35 cellular contexts compared by ENCODE assay signal in the genomic region with DNA sequence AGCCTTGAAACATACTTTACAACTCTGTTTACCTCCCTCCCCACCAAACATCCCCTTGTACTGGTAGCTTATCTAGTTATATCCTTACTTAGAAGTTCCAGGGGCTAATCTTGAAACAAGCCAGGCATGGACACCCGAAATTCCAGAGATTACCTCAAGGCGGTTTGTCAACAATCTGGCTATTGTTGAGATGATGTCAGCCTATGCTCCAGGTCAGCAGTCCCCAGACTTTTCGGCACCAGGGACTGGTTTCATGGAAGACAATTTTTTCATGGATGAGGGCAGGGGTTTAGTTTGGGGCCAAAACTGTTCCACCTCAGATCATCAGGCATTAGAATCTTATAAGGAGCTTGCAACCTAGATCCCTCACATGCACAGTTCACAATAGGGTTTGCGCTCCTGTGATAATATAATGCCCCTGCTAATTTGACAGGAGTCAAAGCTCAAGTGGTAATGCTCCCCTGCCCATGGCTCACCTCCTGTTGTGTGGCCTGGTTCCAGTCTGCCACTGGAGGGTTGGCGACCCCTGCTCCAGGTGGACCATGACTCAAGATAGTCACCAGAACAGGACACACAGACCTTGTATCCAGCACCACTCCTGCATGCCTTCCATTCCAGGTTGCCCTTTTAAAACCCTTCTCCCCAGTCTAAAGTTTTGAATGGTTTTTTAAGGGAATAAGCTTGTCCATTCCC.
DNase-seq lines count a peak whose midpoint lies in the region; ATAC-seq, FAIRE-seq and TF ChIP-seq lines count a peak whose summit lies in the region.
"Had no signal": no experiment of that assay in that cellular context is flagged by ENCODE, and none has a peak within 500 bp of the region (broad histone marks: within the 10 kb centered on the region; RNA-seq: fewer than 3 reads in every experiment).

No MANE protein-coding gene starts in this region.

- peak; percentile 14 for DNase-seq in BE2C
- DNase-seq in ELF-1 (ENCODE audit: low read depth, low spot score), result peak; percentile 84
- peak; percentile 31 for DNase-seq in M059J (ENCODE audit: low read depth)
- DNase-seq in kidney, result peak; percentile 44
- DNase-seq in CD1c-positive myeloid dendritic cell (ENCODE audit: extremely low spot score), result no peak
- no peak for DNase-seq in activated CD8-positive, alpha-beta T cell treated with anti-CD3 and anti-CD28 coated beads, Interleukin-2, amount 10 ng/mL, durations not matched to agents 7 days and 5 days
- no peak for DNase-seq in frontal cortex (ENCODE audit: low spot score in 2 of 2)
- DNase-seq: activated CD4-positive, alpha-beta T cell treated with anti-CD3 and anti-CD28 coated beads, Interleukin-2, amount 10 ng/mL, durations not matched to agents 24 days and 14 days; activated gamma-delta T cell; activated naive CD8-positive, alpha-beta T cell treated with anti-CD3 and anti-CD28 coated beads, Interleukin-2, amount 10 ng/mL, durations not matched to agents 7 days and 5 days; activated T-cell treated with anti-CD3 and anti-CD28 coated beads, Interleukin-2, amount 50 U/mL, for 4 hours; central memory CD4-positive, alpha-beta T cell; effector memory CD8-positive, alpha-beta T cell; erythroblast; Karpas-422; midbrain; naive B cell; NCI-H1417; NCI-H2029 treated with DMSO at 0.1 percent for 48 hours; NCI-H345; NCI-H69; spleen; T-cell; tibial artery had no signal

- no peak overlapping the region for H3K9ac ChIP-seq in kidney (ENCODE audit: low read length in 2 of 2)

- H3K27ac Mint-ChIP-seq in activated CD8-positive, alpha-beta T cell treated with anti-CD3 and anti-CD28 coated beads, Interleukin-2, amount 10 ng/mL, durations not matched to agents 7 days and 5 days, result no peak overlapping the region
- H3K27ac Mint-ChIP-seq: activated CD4-positive, alpha-beta T cell treated with anti-CD3 and anti-CD28 coated beads, Interleukin-2, amount 10 ng/mL, durations not matched to agents 24 days and 14 days; activated naive CD8-positive, alpha-beta T cell treated with anti-CD3 and anti-CD28 coated beads, Interleukin-2, amount 10 ng/mL, durations not matched to agents 7 days and 5 days; effector memory CD8-positive, alpha-beta T cell; T-cell had no signal

- no peak for ATAC-seq in activated CD8-positive, alpha-beta T cell treated with anti-CD3 and anti-CD28 coated beads, Interleukin-2, amount 10 ng/mL, durations not matched to agents 7 days and 5 days
- ATAC-seq in GM21786 (IDR thresholded peaks at IDR 0.05; ENCODE audit: unreplicated experiment), result no peak
- ATAC-seq: activated T-cell treated with anti-CD3 and anti-CD28 coated beads, Interleukin-2, amount 50 U/mL, for 4 hours; effector memory CD8-positive, alpha-beta T cell; right cardiac atrium; T-cell had no signal

- H3K27ac ChIP-seq in kidney (ENCODE audit: low read depth in 2 of 2, low read length in 2 of 2), result no peak overlapping the region
- H3K27ac ChIP-seq: C4-2B, neutrophil, SJSA1, spleen, tibial artery had no signal

- H3K4me3 ChIP-seq in BE2C (ENCODE audit: low read depth, low read length), result no peak overlapping the region
- H3K4me3 ChIP-seq in kidney (ENCODE audit: low read length in 2 of 2), result no peak overlapping the region
- H3K4me3 ChIP-seq: SJSA1, spleen, tibial artery had no signal

- H3K36me3 Mint-ChIP-seq in activated CD8-positive, alpha-beta T cell treated with anti-CD3 and anti-CD28 coated beads, Interleukin-2, amount 10 ng/mL, durations not matched to agents 7 days and 5 days (ENCODE audit: low read depth), result no peaks in the 10 kb centered on the region
- H3K36me3 Mint-ChIP-seq: activated naive CD8-positive, alpha-beta T cell treated with anti-CD3 and anti-CD28 coated beads, Interleukin-2, amount 10 ng/mL, durations not matched to agents 7 days and 5 days; naive B cell; T-cell had no signal

- H3K9me3 Mint-ChIP-seq in activated CD8-positive, alpha-beta T cell treated with anti-CD3 and anti-CD28 coated beads, Interleukin-2, amount 10 ng/mL, durations not matched to agents 7 days and 5 days (ENCODE audit: insufficient read depth), result no peaks in the 10 kb centered on the region
- H3K9me3 Mint-ChIP-seq: activated CD4-positive, alpha-beta T cell treated with anti-CD3 and anti-CD28 coated beads, Interleukin-2, amount 10 ng/mL, durations not matched to agents 24 days and 14 days; activated naive CD8-positive, alpha-beta T cell treated with anti-CD3 and anti-CD28 coated beads, Interleukin-2, amount 10 ng/mL, durations not matched to agents 7 days and 5 days; activated T-cell treated with anti-CD3 and anti-CD28 coated beads, Interleukin-2, amount 50 U/mL, for 4 hours; effector memory CD8-positive, alpha-beta T cell had no signal

- no peaks in the 10 kb centered on the region for H3K4me1 Mint-ChIP-seq in activated CD8-positive, alpha-beta T cell treated with anti-CD3 and anti-CD28 coated beads, Interleukin-2, amount 10 ng/mL, durations not matched to agents 7 days and 5 days (ENCODE audit: low read depth)
- H3K4me1 Mint-ChIP-seq: activated CD4-positive, alpha-beta T cell treated with anti-CD3 and anti-CD28 coated beads, Interleukin-2, amount 10 ng/mL, durations not matched to agents 24 days and 14 days; activated naive CD8-positive, alpha-beta T cell treated with anti-CD3 and anti-CD28 coated beads, Interleukin-2, amount 10 ng/mL, durations not matched to agents 7 days and 5 days; naive B cell; T-cell had no signal

- FAIRE-seq in kidney (lab: Jason Lieb, UNC), result no peak
- FAIRE-seq in frontal cortex (lab: Jason Lieb, UNC), result no peak
- FAIRE-seq: astrocyte, D721Med, GM19239, H54, keratinocyte, RCC 7860 had no signal

- no peak for TF ChIP-seq CTCF in BE2C (IDR thresholded peaks at IDR 0.05; ENCODE audit: low read depth, low read length)
- no peak for TF ChIP-seq CTCF in kidney (IDR thresholded peaks at IDR 0.05; ENCODE audit: borderline replicate concordance, extremely low read depth, insufficient read depth)

- no peaks in the 10 kb centered on the region for H3K27me3 ChIP-seq in BE2C
- H3K27me3 ChIP-seq: neutrophil, SJSA1, spleen, tibial artery had no signal

- CTCF ChIA-PET in activated CD8-positive, alpha-beta T cell treated with anti-CD3 and anti-CD28 coated beads, Interleukin-2, amount 10 ng/mL, durations not matched to agents 7 days and 5 days (lab: Charles Lee), result no interaction called here

- intact Hi-C loops in kidney (cut with DNase I), result no loop called here

- H3K36me3 ChIP-seq in BE2C (no peaks in the 10 kb centered on the region), kidney (ENCODE audit: control insufficient read depth in 1 of 2, insufficient read depth in 2 of 2, low read length in 2 of 2) (no peaks in the 10 kb centered on the region)
- H3K36me3 ChIP-seq: neutrophil, SJSA1, spleen, tibial artery had no signal

- no peaks in the 10 kb centered on the region for H3K27me3 Mint-ChIP-seq in activated CD8-positive, alpha-beta T cell treated with anti-CD3 and anti-CD28 coated beads, Interleukin-2, amount 10 ng/mL, durations not matched to agents 7 days and 5 days (ENCODE audit: low read depth)
- H3K27me3 Mint-ChIP-seq: activated CD4-positive, alpha-beta T cell treated with anti-CD3 and anti-CD28 coated beads, Interleukin-2, amount 10 ng/mL, durations not matched to agents 24 days and 14 days; activated naive CD8-positive, alpha-beta T cell treated with anti-CD3 and anti-CD28 coated beads, Interleukin-2, amount 10 ng/mL, durations not matched to agents 7 days and 5 days; effector memory CD8-positive, alpha-beta T cell; naive B cell; T-cell had no signal

- H3K4me1 ChIP-seq in BE2C (peaks cover 7% of the 10 kb centered on the region), kidney (ENCODE audit: control insufficient read depth in 1 of 2, insufficient read depth in 1 of 2, low read depth in 1 of 2, low read length in 2 of 2) (no peaks in the 10 kb centered on the region)
- H3K4me1 ChIP-seq: SJSA1, spleen, tibial artery had no signal

- POLR2A ChIA-PET in activated CD8-positive, alpha-beta T cell treated with anti-CD3 and anti-CD28 coated beads, Interleukin-2, amount 10 ng/mL, durations not matched to agents 7 days and 5 days (lab: Charles Lee), result no interaction called here

- H3K9me3 ChIP-seq in BE2C (no peaks in the 10 kb centered on the region), kidney (ENCODE audit: control insufficient read depth in 1 of 2, low read length in 2 of 2) (no peaks in the 10 kb centered on the region)
- H3K9me3 ChIP-seq: neutrophil, SJSA1, spleen, tibial artery had no signal

- no peak overlapping the region for H3K4me3 Mint-ChIP-seq in activated CD8-positive, alpha-beta T cell treated with anti-CD3 and anti-CD28 coated beads, Interleukin-2, amount 10 ng/mL, durations not matched to agents 7 days and 5 days
- H3K4me3 Mint-ChIP-seq: activated CD4-positive, alpha-beta T cell treated with anti-CD3 and anti-CD28 coated beads, Interleukin-2, amount 10 ng/mL, durations not matched to agents 24 days and 14 days; activated naive CD8-positive, alpha-beta T cell treated with anti-CD3 and anti-CD28 coated beads, Interleukin-2, amount 10 ng/mL, durations not matched to agents 7 days and 5 days; activated T-cell treated with anti-CD3 and anti-CD28 coated beads, Interleukin-2, amount 50 U/mL, for 4 hours; effector memory CD8-positive, alpha-beta T cell; naive B cell; T-cell had no signal

Comparison
In these comparisons a context has a peak if more than half of its experiments do, and no peak if none do; other contexts are left out.
1. DNase-seq: peak in BE2C (single experiment), ELF-1 (single experiment), M059J (single experiment) and kidney (single experiment); none in CD1c-positive myeloid dendritic cell (single experiment), activated CD8-positive, alpha-beta T cell treated with anti-CD3 and anti-CD28 coated beads, Interleukin-2, amount 10 ng/mL, durations not matched to agents 7 days and 5 days (single experiment) and frontal cortex (0 of 2).